ENCODE assay signal across 30 cellular contexts in genomic region chr5:160327829-160328228, GRCh38. TPM values are rescaled to one million over a fixed set of nuclear protein-coding genes. Genes with fewer than 3 reads are reported as not detected.
"Had no signal": no experiment of that assay in that cellular context is flagged by ENCODE, and none has a peak within 500 bp of the region (broad histone marks: within the 10 kb centered on the region; RNA-seq: fewer than 3 reads in every experiment).

No MANE protein-coding gene starts in this region.

- ATAC-seq: activated CD4-positive, CD25-positive, alpha-beta regulatory T cell treated with anti-CD3 and anti-CD28 coated beads, Interleukin-2, amount 50 U/mL, for 24 hours; activated CD8-positive, alpha-beta memory T cell treated with anti-CD3 and anti-CD28 coated beads, Interleukin-2, amount 10 ng/mL, durations not matched to agents 7 days and 5 days; activated T-cell treated with anti-CD3 and anti-CD28 coated beads, Interleukin-2, amount 50 U/mL, for 4 hours; activated T-helper 17 cell treated with anti-CD3 and anti-CD28 coated beads, Interleukin-2, amount 50 U/mL, for 72 hours; K562; Panc1; Right ventricle myocardium inferior; T-cell had no signal

- H3K27ac ChIP-seq: SK-N-MC, VCaP had no signal

- H3K27ac Mint-ChIP-seq: activated CD8-positive, alpha-beta memory T cell treated with anti-CD3 and anti-CD28 coated beads, Interleukin-2, amount 10 ng/mL, durations not matched to agents 7 days and 5 days; activated naive CD4-positive, alpha-beta T cell treated with anti-CD3 and anti-CD28 coated beads for 36 hours; activated naive CD8-positive, alpha-beta T cell; activated T-helper 17 cell treated with anti-CD3 and anti-CD28 coated beads, Interleukin-2, amount 50 U/mL, for 72 hours; brain; T-cell had no signal

- FAIRE-seq: astrocyte, colon, K562 had no signal

- DNase-seq: activated CD4-positive, alpha-beta T cell treated with anti-CD3 and anti-CD28 coated beads for 4 hours; activated CD4-positive, alpha-beta T cell treated with anti-CD3 and anti-CD28 coated beads, Interleukin-2, amount 50 U/mL, for 48 hours; activated CD8-positive, alpha-beta memory T cell treated with anti-CD3 and anti-CD28 coated beads, Interleukin-2, amount 10 ng/mL, durations not matched to agents 7 days and 5 days; activated gamma-delta T cell; activated naive CD4-positive, alpha-beta T cell treated with anti-CD3 and anti-CD28 coated beads for 36 hours; activated T-cell treated with anti-CD3 and anti-CD28 coated beads, Interleukin-2, amount 50 U/mL, for 4 hours; amygdala; cerebellar nuclear complex; Karpas-422; MM.1S; NCI-H1105; NCI-H1436; NCI-H1694 treated with DMSO at 0.1 percent for 48 hours; NCI-H2029 treated with DMSO at 0.1 percent for 48 hours; NCI-H748 treated with DMSO at 0.1 percent for 48 hours; OCI-M1; RPMI8226; T-cell had no signal

- H3K9me3 Mint-ChIP-seq: activated naive CD4-positive, alpha-beta T cell treated with anti-CD3 and anti-CD28 coated beads for 36 hours; activated T-cell treated with anti-CD3 and anti-CD28 coated beads, Interleukin-2, amount 50 U/mL, for 4 hours; activated T-helper 17 cell treated with anti-CD3 and anti-CD28 coated beads, Interleukin-2, amount 50 U/mL, for 72 hours; brain; T-cell had no signal

- H3K36me3 Mint-ChIP-seq: activated CD8-positive, alpha-beta memory T cell treated with anti-CD3 and anti-CD28 coated beads, Interleukin-2, amount 10 ng/mL, durations not matched to agents 7 days and 5 days; activated naive CD8-positive, alpha-beta T cell; brain; T-cell had no signal

- H3K4me3 ChIP-seq: K562, SK-N-MC had no signal

- H3K27me3 Mint-ChIP-seq: activated T-helper 17 cell treated with anti-CD3 and anti-CD28 coated beads, Interleukin-2, amount 50 U/mL, for 72 hours had no signal

- H3K4me3 Mint-ChIP-seq: activated CD8-positive, alpha-beta memory T cell treated with anti-CD3 and anti-CD28 coated beads, Interleukin-2, amount 10 ng/mL, durations not matched to agents 7 days and 5 days; activated naive CD4-positive, alpha-beta T cell treated with anti-CD3 and anti-CD28 coated beads for 36 hours; activated naive CD8-positive, alpha-beta T cell; activated T-cell treated with anti-CD3 and anti-CD28 coated beads, Interleukin-2, amount 50 U/mL, for 4 hours; activated T-helper 17 cell treated with anti-CD3 and anti-CD28 coated beads, Interleukin-2, amount 50 U/mL, for 72 hours; brain; T-cell had no signal

- H3K4me1 Mint-ChIP-seq: activated T-helper 17 cell treated with anti-CD3 and anti-CD28 coated beads, Interleukin-2, amount 50 U/mL, for 72 hours; brain had no signal

RNA-seq across cellular contexts. Expression of gene CCNJL, which starts 15.5 kb away (rescaled TPM):
- total RNA-seq: activated naive CD4-positive, alpha-beta T cell treated with anti-CD3 and anti-CD28 coated beads for 36 hours; activated T-helper 17 cell treated with anti-CD3 and anti-CD28 coated beads, Interleukin-2, amount 50 U/mL, for 72 hours; T-helper 2 cell treated with Interferon-gamma antibody and Interleukin-4, amounts not matched to agents 100 ng/mL and 5 ng/mL, for 36 hours had no signal
- polyA plus RNA-seq: K562 had no signal

RNA-seq across cellular contexts. Expression of gene C1QTNF2, which starts 42.6 kb away (rescaled TPM):
- total RNA-seq: activated CD8-positive, alpha-beta memory T cell treated with anti-CD3 and anti-CD28 coated beads, Interleukin-2, amount 10 ng/mL, durations not matched to agents 7 days and 5 days; activated naive CD4-positive, alpha-beta T cell treated with anti-CD3 and anti-CD28 coated beads for 36 hours; activated T-cell treated with anti-CD3 and anti-CD28 coated beads, Interleukin-2, amount 50 U/mL, for 4 hours; activated T-helper 17 cell treated with anti-CD3 and anti-CD28 coated beads, Interleukin-2, amount 50 U/mL, for 72 hours; K562; T-cell; T-helper 2 cell treated with Interferon-gamma antibody and Interleukin-4, amounts not matched to agents 100 ng/mL and 5 ng/mL, for 36 hours had no signal
- polyA plus RNA-seq: K562 had no signal
